In the genomic region with DNA sequence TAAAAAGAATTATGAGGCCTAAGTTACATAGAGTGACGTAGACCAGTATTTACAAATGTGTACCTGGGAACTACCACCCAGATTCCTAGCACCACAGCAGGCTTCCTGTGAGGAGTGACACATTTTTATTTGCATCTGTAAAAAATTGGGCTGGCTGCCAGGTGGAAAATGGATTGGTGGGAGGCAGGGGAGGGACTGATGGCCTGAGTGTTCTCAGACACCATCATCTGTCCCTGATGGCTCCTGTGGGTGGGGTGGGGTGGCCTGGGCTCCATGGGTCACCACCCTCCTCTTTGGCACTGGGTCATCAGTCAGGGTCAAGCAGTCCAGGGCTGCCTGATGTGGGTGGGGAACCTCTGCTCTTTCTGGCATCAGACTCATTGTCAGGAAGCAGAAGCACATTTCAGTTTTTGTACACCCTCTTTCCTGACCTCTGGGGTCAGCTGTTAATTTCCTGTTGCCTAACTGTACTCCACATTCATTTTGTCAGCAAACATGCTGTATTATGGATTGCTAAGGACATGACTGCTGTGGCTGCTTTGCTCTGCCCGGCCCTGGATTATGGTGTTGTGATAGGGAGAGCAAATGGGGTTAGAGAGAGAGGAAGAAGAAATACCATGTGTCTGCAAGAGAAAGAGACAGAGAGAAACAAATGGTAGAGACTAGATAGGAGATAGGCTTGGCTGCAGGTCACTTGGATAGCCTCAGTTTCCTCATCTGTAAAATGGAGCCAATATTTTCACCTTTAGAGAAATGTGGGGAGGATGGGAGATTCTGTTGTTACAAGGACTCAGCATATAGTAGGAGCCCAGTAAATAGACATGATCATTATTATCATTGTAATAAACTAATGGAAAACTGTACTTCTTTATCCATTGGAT, we compare ENCODE assay signal across 8 cellular contexts. TPM values are rescaled to one million over a fixed set of nuclear protein-coding genes. Genes with fewer than 3 reads are reported as not detected.
A peak's percentile ranks its signal among the peaks of the same experiment; 100 is the strongest.
DNase-seq lines count a peak whose midpoint lies in the region; ATAC-seq and TF ChIP-seq lines count a peak whose summit lies in the region.

No MANE protein-coding gene starts in this region.

- H3K4me1 ChIP-seq in RWPE2 (ENCODE audit: insufficient read depth, poor library complexity, severe bottlenecking), result peaks cover 10% of the 10 kb centered on the region

- TF ChIP-seq CTCF in RWPE2 (IDR thresholded peaks at IDR 0.05; ENCODE audit: poor library complexity, severe bottlenecking) (no peak), fibroblast of villous mesenchyme (IDR thresholded peaks at IDR 0.05; ENCODE audit: insufficient read depth, low read depth, low read length) (no peak)

- no peaks in the 10 kb centered on the region for H3K36me3 ChIP-seq in RWPE2 (ENCODE audit: low read depth)

- H3K27me3 ChIP-seq in RWPE2 (ENCODE audit: insufficient read depth, poor library complexity, severe bottlenecking), result no peaks in the 10 kb centered on the region

- H3K4me3 ChIP-seq in RWPE2 (ENCODE audit: severe bottlenecking), result no peak overlapping the region
- no peak overlapping the region for H3K4me3 ChIP-seq in fibroblast of villous mesenchyme (ENCODE audit: low read depth, low read length)

- DNase-seq in HT-29 (ENCODE audit: low spot score) (peak; percentile 87), RWPE2 (ENCODE audit: low spot score) (no peak), fibroblast of villous mesenchyme (ENCODE audit: low read depth) (peak; percentile 91), renal cortical epithelial cell (ENCODE audit: low read depth) (peak; percentile 40), amniotic stem cell (lab: John Stamatoyannopoulos, UW) (no peak)

- H3K9me3 ChIP-seq in RWPE2 (ENCODE audit: severe bottlenecking), result no peaks in the 10 kb centered on the region

- peak overlapping the region; percentile 38 for H3K27ac ChIP-seq in RWPE2 (ENCODE audit: poor library complexity, severe bottlenecking)

- ATAC-seq in RWPE2 (ENCODE audit: low read depth), result peak; percentile 78
- ATAC-seq in HG02642 (IDR thresholded peaks at IDR 0.05; ENCODE audit: poor library complexity, unreplicated experiment), result no peak
- ATAC-seq in GM21390 (IDR thresholded peaks at IDR 0.05; ENCODE audit: unreplicated experiment), result no peak
- ATAC-seq in HG02610 (IDR thresholded peaks at IDR 0.05; ENCODE audit: unreplicated experiment), result no peak

RNA-seq across cellular contexts. Expression of a gene that starts 11.6 kb away (rescaled TPM):
- total RNA-seq in HT-29 (2014; rRNA removed; shearing (Covaris generic)), result not detected in 2 replicates
- 17.7 and 28.7 TPM in 2 replicates for total RNA-seq in fibroblast of villous mesenchyme
- total RNA-seq in renal cortical epithelial cell, result 0.15 TPM in 1 of 2 replicates, not detected in the other

RNA-seq across cellular contexts. Expression of a gene that starts 12.5 kb away (rescaled TPM):
- total RNA-seq in HT-29 (2014; rRNA removed; shearing (Covaris generic)), result not detected in 2 replicates
- 0.64 and 0.86 TPM in 2 replicates for total RNA-seq in fibroblast of villous mesenchyme
- total RNA-seq in renal cortical epithelial cell, result not detected in 2 replicates

RNA-seq across cellular contexts. Expression of a gene that starts 20.2 kb away (rescaled TPM):
- 5.6 and 6.4 TPM in 2 replicates for total RNA-seq in HT-29 (2014; rRNA removed; shearing (Covaris generic))
- total RNA-seq in fibroblast of villous mesenchyme (14.7 and 24.2 TPM in 2 replicates), renal cortical epithelial cell (9.0 and 30.2 TPM in 2 replicates)

RNA-seq across cellular contexts. Expression of a gene that starts 36.0 kb away (rescaled TPM):
- total RNA-seq in HT-29 (2014; rRNA removed; shearing (Covaris generic)), result 28.1 and 29.3 TPM in 2 replicates
- total RNA-seq in fibroblast of villous mesenchyme (40.2 and 42.5 TPM in 2 replicates), renal cortical epithelial cell (25.9 and 40.8 TPM in 2 replicates)

Comparison
In these comparisons a context has a peak if more than half of its experiments do, and no peak if none do; other contexts are left out.
1. DNase-seq: peak in HT-29 (single experiment), fibroblast of villous mesenchyme (single experiment) and renal cortical epithelial cell (single experiment); none in RWPE2 (single experiment) and amniotic stem cell (single experiment).
2. RNA of a gene that starts 11.6 kb away (total RNA-seq): 17.7 to 28.7 TPM in fibroblast of villous mesenchyme; 0.15 TPM in renal cortical epithelial cell and not detected in HT-29; every median in the first group is over 10 times any median in the second.